ENCODE assay signal across 20 cellular contexts in the genomic region with DNA sequence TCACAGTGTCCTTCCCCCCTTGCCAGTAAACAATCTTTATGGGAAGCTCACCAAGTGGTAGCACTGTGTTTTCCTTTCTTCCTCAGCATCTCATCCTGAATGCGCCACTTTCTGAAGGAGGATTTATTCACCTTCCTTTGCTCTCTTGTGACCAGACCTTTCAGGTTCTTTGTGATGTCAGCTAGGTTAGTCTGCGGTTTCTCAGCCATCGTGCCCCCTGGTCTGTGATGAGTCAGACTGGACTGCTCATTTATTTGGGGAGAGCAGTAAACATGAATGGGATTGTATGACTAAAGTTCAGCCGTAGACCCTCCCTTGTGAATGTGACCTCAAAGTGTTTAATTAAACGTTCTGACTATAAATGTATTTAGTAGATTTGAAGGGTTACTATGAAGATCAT.
DNase-seq lines count a peak whose midpoint lies in the region; ATAC-seq and TF ChIP-seq lines count a peak whose summit lies in the region.
"Had no signal": no experiment of that assay in that cellular context is flagged by ENCODE, and none has a peak within 500 bp of the region (broad histone marks: within the 10 kb centered on the region; RNA-seq: fewer than 3 reads in every experiment).

No MANE protein-coding gene starts in this region.

- H3K9me3 ChIP-seq in Peyer's patch, result no peaks in the 10 kb centered on the region
- H3K9me3 ChIP-seq: neutrophil had no signal

- in situ Hi-C loops in brain microvascular endothelial cell (cut with HindIII; ENCODE audit: low pct_ligation_motif_present, low sequenced_read_pairs) (no loop called here), G401 (cut with HindIII; ENCODE audit: low sequenced_read_pairs) (no loop called here)

- peak; percentile 44 for DNase-seq in NCI-H226
- DNase-seq in brain microvascular endothelial cell, result peak; percentile 74
- peak; percentile 86 for DNase-seq in renal cortical epithelial cell (ENCODE audit: low read depth)
- no peak for DNase-seq in NCI-H1105 treated with DMSO at 0.1 percent for 48 hours (lab: John Stamatoyannopoulos, UW)
- DNase-seq in Peyer's patch, result no peak
- DNase-seq in G401 (ENCODE audit: low spot score), result no peak
- DNase-seq: activated CD4-positive, alpha-beta T cell treated with anti-CD3 and anti-CD28 coated beads, Interleukin-2, amount 50 U/mL, for 1 hour; activated CD8-positive, alpha-beta memory T cell treated with anti-CD3 and anti-CD28 coated beads, Interleukin-2, amount 50 U/mL, for 4 hours; C1 segment of cervical spinal cord; GF-D8; Kasumi-1; NCI-H524 treated with DMSO at 0.1 percent for 48 hours; SIG-M5 had no signal

- no peak for TF ChIP-seq POLR2A in GM18505 (IDR thresholded peaks at IDR 0.05; ENCODE audit: borderline replicate concordance, extremely low read depth, insufficient read depth, insufficient read length)
- no peak for TF ChIP-seq POLR2A in Peyer's patch (IDR thresholded peaks at IDR 0.05)

- ATAC-seq in GM18511 (IDR thresholded peaks at IDR 0.05; ENCODE audit: unreplicated experiment) (peak; percentile 36), GM18505 (IDR thresholded peaks at IDR 0.05; ENCODE audit: unreplicated experiment) (no peak)
- ATAC-seq: GM23338 had no signal

- H3K27me3 ChIP-seq in brain microvascular endothelial cell (replicated peaks) (no peaks in the 10 kb centered on the region), Peyer's patch (no peaks in the 10 kb centered on the region)
- H3K27me3 ChIP-seq: cardiac muscle cell, hepatocyte had no signal

- H3K36me3 ChIP-seq in brain microvascular endothelial cell (replicated peaks), result no peaks in the 10 kb centered on the region
- no peaks in the 10 kb centered on the region for H3K36me3 ChIP-seq in Peyer's patch
- H3K36me3 ChIP-seq: cardiac muscle cell, neutrophil had no signal

- no peaks in the 10 kb centered on the region for H3K4me1 ChIP-seq in Peyer's patch

- H3K27ac ChIP-seq in brain microvascular endothelial cell (no peak overlapping the region), Peyer's patch (no peak overlapping the region)
- H3K27ac ChIP-seq: cardiac muscle cell, hepatocyte, neutrophil had no signal

- TF ChIP-seq CTCF in brain microvascular endothelial cell (IDR thresholded peaks at IDR 0.05; ENCODE audit: low read depth, low read length, missing control alignments) (no peak), Peyer's patch (IDR thresholded peaks at IDR 0.05) (no peak)

- H3K4me3 ChIP-seq in brain microvascular endothelial cell (ENCODE audit: low read depth, low read length) (no peak overlapping the region), Peyer's patch (no peak overlapping the region)
- H3K4me3 ChIP-seq: cardiac muscle cell, GM23338, hepatocyte, lung had no signal

Comparison
In these comparisons a context has a peak if more than half of its experiments do, and no peak if none do; other contexts are left out.
1. DNase-seq: peak in NCI-H226 (single experiment), brain microvascular endothelial cell (single experiment) and renal cortical epithelial cell (single experiment); none in NCI-H1105 treated with DMSO at 0.1 percent for 48 hours (single experiment), Peyer's patch (0 of 3) and G401 (single experiment).